Comparison of ENCODE assay signal across 8 cellular contexts in genomic region chr14:69715725-69716482, GRCh38. TPM values are rescaled to one million over a fixed set of nuclear protein-coding genes. Genes with fewer than 3 reads are reported as not detected.
DNase-seq lines count a peak whose midpoint lies in the region; ATAC-seq and TF ChIP-seq lines count a peak whose summit lies in the region.

No MANE protein-coding gene starts in this region.

- CTCF ChIA-PET in Caco-2 (lab: Charles Lee), result interaction anchor here (0.7 kb wide), 1 partner anchor 67 kb away, joined by 3 read pairs; no protein-coding TSS in a partner anchor

- H3K4me3 Mint-ChIP-seq in Caco-2 (ENCODE audit: unreplicated experiment), result no peak overlapping the region

- H3K9ac ChIP-seq in adipocyte (ENCODE audit: low read length), result peak overlapping the region; percentile 9

- no peaks in the 10 kb centered on the region for H3K9me3 Mint-ChIP-seq in Caco-2 (ENCODE audit: unreplicated experiment)

- peaks cover 52% of the 10 kb centered on the region for H3K4me1 ChIP-seq in adipocyte (ENCODE audit: control insufficient read depth, insufficient read depth, low read length)
- H3K4me1 ChIP-seq in Caco-2, result peaks cover 17% of the 10 kb centered on the region; the same call in 1 of the 2 replicates

- H3K27me3 ChIP-seq in adipocyte (replicated peaks; ENCODE audit: control insufficient read depth, insufficient read depth, low read length), result no peaks in the 10 kb centered on the region
- H3K27me3 ChIP-seq in Caco-2 (replicated peaks; ENCODE audit: control insufficient read depth, insufficient read depth, low read length), result no peaks in the 10 kb centered on the region

- intact Hi-C loops in head of caudate nucleus (cut with DNase I) (no loop called here), Caco-2 (cut with micrococcal nuclease; ENCODE audit: unreplicated experiment) (no loop called here)

- peaks cover 21% of the 10 kb centered on the region for H3K4me1 Mint-ChIP-seq in Caco-2 (ENCODE audit: low read depth, unreplicated experiment)

- H3K27ac Mint-ChIP-seq in Caco-2 (ENCODE audit: unreplicated experiment), result no peak overlapping the region

- DNase-seq in CD1c-positive myeloid dendritic cell (ENCODE audit: extremely low spot score) (peak; percentile 76), NCI-H128 (lab: John Stamatoyannopoulos, UW; ENCODE audit: unreplicated experiment) (peak; percentile 54), adipocyte (ENCODE audit: low read depth) (peak; percentile 79), head of caudate nucleus (peak in 40 of 42 donors; percentile 19 to 87 (median 62)), pulmonary artery endothelial cell (ENCODE audit: low read depth, low spot score) (peak; percentile 82), Caco-2 (no peak)

- ATAC-seq in HG03520 (IDR thresholded peaks at IDR 0.05; ENCODE audit: unreplicated experiment), result no peak
- no peak for ATAC-seq in GM18873 (IDR thresholded peaks at IDR 0.05; ENCODE audit: low FRiP score, unreplicated experiment)

- H3K36me3 ChIP-seq in adipocyte (ENCODE audit: control insufficient read depth, insufficient read depth, low read length, severe bottlenecking), result peaks cover 25% of the 10 kb centered on the region
- no peaks in the 10 kb centered on the region; the same call in 1 of the 2 replicates for H3K36me3 ChIP-seq in Caco-2 (ENCODE audit: control insufficient read depth, insufficient read depth, low read length)

- H3K36me3 Mint-ChIP-seq in Caco-2 (ENCODE audit: insufficient read depth, unreplicated experiment), result no peaks in the 10 kb centered on the region

- H3K27me3 Mint-ChIP-seq in Caco-2 (ENCODE audit: insufficient read depth, unreplicated experiment), result no peaks in the 10 kb centered on the region

- H3K9me3 ChIP-seq in adipocyte (ENCODE audit: control insufficient read depth, low read length) (no peaks in the 10 kb centered on the region), Caco-2 (no peaks in the 10 kb centered on the region)

- POLR2A ChIA-PET in Caco-2 (lab: Charles Lee), result interaction anchor here (0.6 kb wide), 1 partner anchor 271 kb away, joined by 4 read pairs; no protein-coding TSS in a partner anchor

- no peak for TF ChIP-seq CTCF in Caco-2 (IDR thresholded peaks at IDR 0.05; ENCODE audit: insufficient read depth in 1 of 2, low read depth in 1 of 2, low read length in 1 of 2, severe bottlenecking in 1 of 2, unreplicated experiment in 1 of 2)

- no TSS peak for BruUV-seq in Caco-2 (replicated peaks; lab: Mats Ljungman, UMichigan)

- H3K4me3 ChIP-seq in adipocyte (ENCODE audit: low read length), result no peak overlapping the region
- H3K4me3 ChIP-seq in Caco-2 (ENCODE audit: low read depth, low read length), result no peak overlapping the region

RNA-seq across cellular contexts. Expression of gene SRSF5, which starts 51.0 kb away (rescaled TPM):
- total RNA-seq in pulmonary artery endothelial cell (124 and 130 TPM in 2 replicates), Caco-2 (2022) (264 and 310 TPM in 2 replicates)

Comparison
In these comparisons a context has a peak if more than half of its experiments do, and no peak if none do; other contexts are left out.
1. DNase-seq: peak in CD1c-positive myeloid dendritic cell (single experiment), NCI-H128 (single experiment), adipocyte (single experiment), head of caudate nucleus (40 of 42) and pulmonary artery endothelial cell (single experiment); none in Caco-2 (0 of 2).